ENCODE assay signal across 18 cellular contexts in the genomic region with DNA sequence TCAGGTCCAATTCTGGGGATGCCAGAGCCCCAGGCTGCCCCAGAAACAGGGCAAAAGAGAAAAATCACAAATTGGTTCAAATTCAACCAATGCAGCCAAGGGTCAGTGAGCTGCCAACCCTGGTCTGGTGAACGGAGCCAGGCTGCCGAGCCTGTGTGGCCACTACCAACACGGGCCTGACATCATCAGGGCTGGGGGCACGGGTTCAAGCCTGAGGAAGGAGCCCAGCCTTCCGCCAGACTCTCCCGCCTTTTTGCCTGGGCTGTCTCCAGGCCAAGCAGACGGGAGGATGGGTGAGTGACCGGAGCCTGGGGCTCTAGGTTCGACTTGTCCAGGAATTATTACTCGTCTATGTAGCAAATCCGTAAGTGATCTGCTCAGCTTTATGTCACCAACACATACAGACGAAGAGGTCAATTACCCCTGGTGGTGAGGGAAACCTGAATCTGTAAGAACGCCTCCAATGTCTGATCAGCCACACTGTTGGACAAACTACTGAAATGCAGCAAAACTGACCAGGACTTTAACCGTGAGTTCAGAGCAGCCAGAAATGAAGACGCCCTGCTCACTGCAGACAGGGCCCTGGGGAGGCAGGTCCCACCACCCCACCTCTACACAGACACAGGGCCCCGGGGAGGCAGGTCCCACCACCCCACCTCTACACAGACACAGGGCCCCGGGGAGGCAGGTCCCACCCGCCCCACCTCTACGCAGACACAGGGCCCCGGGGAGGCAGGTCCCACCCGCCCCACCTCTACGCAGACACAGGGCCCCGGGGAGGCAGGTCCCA. TPM values are rescaled to one million over a fixed set of nuclear protein-coding genes. Genes with fewer than 3 reads are reported as not detected.
A peak's percentile ranks its signal among the peaks of the same experiment; 100 is the strongest.
DNase-seq lines count a peak whose midpoint lies in the region; ATAC-seq and TF ChIP-seq lines count a peak whose summit lies in the region.
"Had no signal": no experiment of that assay in that cellular context is flagged by ENCODE, and none has a peak within 500 bp of the region (broad histone marks: within the 10 kb centered on the region; RNA-seq: fewer than 3 reads in every experiment).

No MANE protein-coding gene starts in this region.

- TF ChIP-seq POLR2A in stomach (IDR thresholded peaks at IDR 0.05) = no peak

- peaks cover 53 to 92% (median 69%) of the 10 kb centered on the region in 4 donors for H3K4me1 ChIP-seq in stomach

- peak overlapping the region; percentile 20 for H3K27ac ChIP-seq in caudate nucleus (ENCODE audit: low read depth, low read length)
- H3K27ac ChIP-seq in stomach = peak overlapping the region; percentile 49 to 87 (median 82)
- H3K27ac ChIP-seq: VCaP had no signal

- DNase-seq in HT-29 (ENCODE audit: low spot score) (peak; percentile 53), caudate nucleus (lab: John Stamatoyannopoulos, UW) (peak in 1 of 61 donors; percentile 37), left lobe of liver (ENCODE audit: low spot score) (peak; percentile 68), stomach (no peak), NCI-H2196 (lab: John Stamatoyannopoulos, UW; ENCODE audit: unreplicated experiment) (no peak), T1000 (lab: John Stamatoyannopoulos, UW) (no peak)
- DNase-seq in activated naive CD4-positive, alpha-beta T cell treated with anti-CD3 and anti-CD28 coated beads, Interleukin-2, amount 50 U/mL, for 16 hours = no peak
- no peak for DNase-seq in activated T-cell treated with anti-CD3 and anti-CD28 coated beads, Interleukin-2, amount 50 U/mL, for 1 hour
- DNase-seq: activated CD8-positive, alpha-beta T cell treated with anti-CD3 and anti-CD28 coated beads for 36 hours; activated naive CD8-positive, alpha-beta T cell treated with anti-CD3 and anti-CD28 coated beads, Interleukin-2, amount 10 ng/mL, durations not matched to agents 7 days and 5 days; COR-L47; effector CD8-positive, alpha-beta T cell; NCI-H1930; NCI-H510A; stimulated activated CD4-positive, alpha-beta T cell treated with anti-CD3 and anti-CD28 coated beads, Interleukin-1b, Interleukin-23, amount 100 ng/mL, for 48 hours had no signal

- ATAC-seq in left lobe of liver = peak; percentile 34
- ATAC-seq: activated CD8-positive, alpha-beta T cell treated with anti-CD3 and anti-CD28 coated beads for 36 hours; K562 had no signal

- no peak for TF ChIP-seq CTCF in stomach (IDR thresholded peaks at IDR 0.05)

- no peak overlapping the region for H3K4me3 ChIP-seq in stomach
- H3K4me3 ChIP-seq: K562 had no signal

- H3K9me3 ChIP-seq in stomach = no peaks in the 10 kb centered on the region
- H3K9me3 ChIP-seq: neutrophil had no signal

- 71 to 83% (median 73%) methylated on average over 13 to 20 of the region's 23 CpGs for WGBS in stomach, 5 donors

- H3K27me3 ChIP-seq in stomach = no peaks in the 10 kb centered on the region

- no peak for TF ChIP-seq EP300 in stomach (IDR thresholded peaks at IDR 0.05)

- no peaks in the 10 kb centered on the region for H3K36me3 ChIP-seq in stomach
- H3K36me3 ChIP-seq: neutrophil had no signal

- intact Hi-C loops in stomach (cut with DNase I; ENCODE audit: low total_unique reads) = no loop called here

RNA-seq across cellular contexts. Expression of a gene that starts 31.8 kb away (rescaled TPM):
- total RNA-seq in HT-29 (2014; rRNA removed; shearing (Covaris generic)) = 145 and 147 TPM in 2 replicates
- 12.3 TPM for total RNA-seq in left lobe of liver
- total RNA-seq in stomach = 10 to 100 TPM; 11.7 to 44.6 (median 20.0) TPM
- polyA plus RNA-seq in stomach = 10 to 100 TPM; 25.5 to 41.8 (median 36.0) TPM

Comparison
In these comparisons a context has a peak if more than half of its experiments do, and no peak if none do; other contexts are left out.
1. DNase-seq: peak in HT-29 (single experiment) and left lobe of liver (single experiment); none in stomach (single experiment), activated naive CD4-positive, alpha-beta T cell treated with anti-CD3 and anti-CD28 coated beads, Interleukin-2, amount 50 U/mL, for 16 hours (single experiment), activated T-cell treated with anti-CD3 and anti-CD28 coated beads, Interleukin-2, amount 50 U/mL, for 1 hour (single experiment), NCI-H2196 (single experiment) and T1000 (single experiment).